Comparison of ENCODE assay signal across 13 cellular contexts in the genomic region with DNA sequence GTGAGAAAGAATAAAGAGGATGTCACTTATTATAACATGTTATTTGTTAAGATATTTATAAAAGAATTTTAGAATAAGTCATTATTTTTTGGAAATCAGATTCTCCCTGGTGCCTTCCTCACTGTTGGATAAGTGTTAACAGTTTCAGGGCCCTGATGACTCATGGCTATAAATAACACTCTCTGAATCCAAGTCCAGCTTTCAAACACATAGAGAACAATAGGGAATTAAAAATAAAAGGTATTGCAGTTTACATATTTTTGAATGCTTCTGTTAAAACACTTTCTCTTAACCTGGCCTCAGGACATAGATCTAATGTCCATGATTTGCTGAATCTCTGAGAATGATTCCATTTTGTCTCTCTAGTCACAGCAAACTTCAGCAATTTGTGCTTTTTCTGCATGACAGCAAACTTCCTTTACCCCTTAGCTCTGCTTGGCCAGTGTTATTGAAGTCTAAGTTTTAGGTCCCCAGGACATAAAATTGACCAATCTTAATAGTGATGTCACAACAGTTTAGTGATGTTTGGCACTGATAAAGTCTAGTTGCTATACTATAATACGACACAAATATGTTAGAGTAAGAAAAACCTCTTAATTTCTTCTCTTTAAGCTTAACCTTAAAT.
DNase-seq lines count a peak whose midpoint lies in the region; ATAC-seq, FAIRE-seq and TF ChIP-seq lines count a peak whose summit lies in the region.
"Had no signal": no experiment of that assay in that cellular context is flagged by ENCODE, and none has a peak within 500 bp of the region (broad histone marks: within the 10 kb centered on the region; RNA-seq: fewer than 3 reads in every experiment).

No MANE protein-coding gene starts in this region.

- H3K79me2 ChIP-seq in mammary epithelial cell (ENCODE audit: insufficient read depth, low read length) = no peaks in the 10 kb centered on the region
- H3K79me2 ChIP-seq in keratinocyte (ENCODE audit: control insufficient read depth, insufficient read depth, low read length) = no peaks in the 10 kb centered on the region
- H3K79me2 ChIP-seq in MM.1S (ENCODE audit: low read length) = no peaks in the 10 kb centered on the region

- no peaks in the 10 kb centered on the region for H3K27me3 Mint-ChIP-seq in MCF 10A (ENCODE audit: insufficient read depth, unreplicated experiment)
- H3K27me3 Mint-ChIP-seq in activated T-helper 17 cell treated with anti-CD3 and anti-CD28 coated beads, Interleukin-2, amount 50 U/mL, for 72 hours = peaks cover 8% of the 10 kb centered on the region

- H3K4me3 Mint-ChIP-seq in MCF 10A (ENCODE audit: unreplicated experiment) = no peak overlapping the region
- no peak overlapping the region for H3K4me3 Mint-ChIP-seq in activated T-helper 17 cell treated with anti-CD3 and anti-CD28 coated beads, Interleukin-2, amount 50 U/mL, for 72 hours
- H3K4me3 Mint-ChIP-seq: central memory CD8-positive, alpha-beta T cell; IgD-negative memory B cell had no signal

- H3K9me3 ChIP-seq in breast epithelium = no peaks in the 10 kb centered on the region
- H3K9me3 ChIP-seq in mammary epithelial cell (replicated peaks; ENCODE audit: insufficient read depth, low read length) = no peaks in the 10 kb centered on the region
- no peaks in the 10 kb centered on the region for H3K9me3 ChIP-seq in keratinocyte (ENCODE audit: control insufficient read depth, low read depth, low read length)
- H3K9me3 ChIP-seq in uterus = no peaks in the 10 kb centered on the region
- H3K9me3 ChIP-seq in MM.1S (replicated peaks; ENCODE audit: insufficient read depth, low read length) = no peaks in the 10 kb centered on the region; the same call in 1 of the 2 replicates
- H3K9me3 ChIP-seq: vagina had no signal

- peaks cover 16% of the 10 kb centered on the region for H3K4me1 Mint-ChIP-seq in MCF 10A (ENCODE audit: insufficient read depth, unreplicated experiment)
- no peaks in the 10 kb centered on the region for H3K4me1 Mint-ChIP-seq in activated T-helper 17 cell treated with anti-CD3 and anti-CD28 coated beads, Interleukin-2, amount 50 U/mL, for 72 hours
- H3K4me1 Mint-ChIP-seq: central memory CD8-positive, alpha-beta T cell; IgD-negative memory B cell had no signal

- H3K4me3 ChIP-seq in breast epithelium = no peak overlapping the region
- H3K4me3 ChIP-seq in mammary epithelial cell (replicated peaks in 1 of 3; ENCODE audit: insufficient read depth in 1 of 3, low read depth in 2 of 3, low read length in 3 of 3) = no peak overlapping the region
- H3K4me3 ChIP-seq in keratinocyte (ENCODE audit: control insufficient read depth in 2 of 3, extremely low read depth in 1 of 3, insufficient read depth in 2 of 3, low read depth in 1 of 3, low read length in 3 of 3) = no peak overlapping the region
- no peak overlapping the region for H3K4me3 ChIP-seq in uterus
- H3K4me3 ChIP-seq in MM.1S (ENCODE audit: low read length) = no peak overlapping the region
- H3K4me3 ChIP-seq: BLaER1 treated with 17β-estradiol and CSF1 and Interleukin-3, amounts not matched to agents 10 nM and 100 nM; vagina had no signal

- dilution Hi-C loops in mammary epithelial cell (cut with HindIII; ENCODE audit: low sequenced_read_pairs) (no loop called here), keratinocyte (cut with MboI; ENCODE audit: extremely low pct_ligation_motif_present, low sequenced_read_pairs) (no loop called here)

- in situ Hi-C loops in mammary epithelial cell (cut with MboI; ENCODE audit: low sequenced_read_pairs in 2 of 2) = no loop called here

- CTCF ChIA-PET in MCF 10A (lab: Yijun Ruan, JAX) = interaction anchor here (0.6 kb wide), 1 partner anchor 261 kb away, joined by 3 read pairs; no protein-coding TSS in a partner anchor
- CTCF ChIA-PET in mammary epithelial cell (lab: Charles Lee; ENCODE audit: low non-redundant PET) = no interaction called here

- DNase-seq in MCF 10A (ENCODE audit: unreplicated experiment) = peak; percentile 71
- no peak for DNase-seq in breast epithelium (ENCODE audit: low spot score in 2 of 2)
- peak; percentile 55 for DNase-seq in mammary epithelial cell
- DNase-seq in keratinocyte (ENCODE audit: low read depth, low spot score) = no peak
- no peak for DNase-seq in uterus
- no peak for DNase-seq in GM20000 (ENCODE audit: low spot score)
- no peak for DNase-seq in MM.1S

- H4K20me1 ChIP-seq in mammary epithelial cell (ENCODE audit: insufficient read depth, low read length) = no peaks in the 10 kb centered on the region
- H4K20me1 ChIP-seq in keratinocyte (ENCODE audit: control insufficient read depth, extremely low read depth, insufficient read depth, low read length) = no peaks in the 10 kb centered on the region
- H4K20me1 ChIP-seq in MM.1S (ENCODE audit: insufficient read depth, low read length) = no peaks in the 10 kb centered on the region
- H4K20me1 ChIP-seq: BLaER1 treated with 17β-estradiol and CSF1 and Interleukin-3, amounts not matched to agents 10 nM and 100 nM had no signal

- 17% methylated on average over 1 of the region's 1 CpG for WGBS in mammary epithelial cell (ENCODE audit: low coverage, missing lambda C conversion rate)

- TF ChIP-seq POLR2A in breast epithelium (IDR thresholded peaks at IDR 0.05) (no peak), uterus (IDR thresholded peaks at IDR 0.05) (no peak)

- H2AFZ ChIP-seq in mammary epithelial cell (ENCODE audit: low read depth, low read length) = peak overlapping the region; percentile 54
- no peak overlapping the region for H2AFZ ChIP-seq in keratinocyte (ENCODE audit: control insufficient read depth, low read length)
- H2AFZ ChIP-seq in MM.1S (ENCODE audit: low read length) = no peak overlapping the region

- no peaks in the 10 kb centered on the region for H3K27me3 ChIP-seq in breast epithelium
- no peaks in the 10 kb centered on the region for H3K27me3 ChIP-seq in mammary epithelial cell (ENCODE audit: insufficient read depth, low read length)
- H3K27me3 ChIP-seq in keratinocyte (ENCODE audit: control insufficient read depth, extremely low read depth, insufficient read depth, low read length) = no peaks in the 10 kb centered on the region
- no peaks in the 10 kb centered on the region for H3K27me3 ChIP-seq in uterus
- H3K27me3 ChIP-seq in MM.1S (replicated peaks; ENCODE audit: insufficient read depth, low read length) = no peaks in the 10 kb centered on the region
- H3K27me3 ChIP-seq: BLaER1 treated with 17β-estradiol and CSF1 and Interleukin-3, amounts not matched to agents 10 nM and 100 nM; vagina had no signal

- H3K9me3 Mint-ChIP-seq in MCF 10A (ENCODE audit: unreplicated experiment) = no peaks in the 10 kb centered on the region
- H3K9me3 Mint-ChIP-seq in activated T-helper 17 cell treated with anti-CD3 and anti-CD28 coated beads, Interleukin-2, amount 50 U/mL, for 72 hours = no peaks in the 10 kb centered on the region
- H3K9me3 Mint-ChIP-seq: central memory CD8-positive, alpha-beta T cell had no signal

- no peak for ATAC-seq in activated T-helper 17 cell treated with anti-CD3 and anti-CD28 coated beads, Interleukin-2, amount 50 U/mL, for 72 hours (replicated peaks)

- no peak overlapping the region for H3K27ac Mint-ChIP-seq in MCF 10A (ENCODE audit: low read depth, unreplicated experiment)
- H3K27ac Mint-ChIP-seq in activated T-helper 17 cell treated with anti-CD3 and anti-CD28 coated beads, Interleukin-2, amount 50 U/mL, for 72 hours = no peak overlapping the region
- H3K27ac Mint-ChIP-seq: IgD-negative memory B cell had no signal

- peak overlapping the region; percentile 5 for H3K4me2 ChIP-seq in mammary epithelial cell (ENCODE audit: insufficient read depth, low read depth, low read length)
- no peak overlapping the region for H3K4me2 ChIP-seq in keratinocyte (ENCODE audit: control insufficient read depth, extremely low read depth, insufficient read depth, low read depth, low read length)
- no peak overlapping the region for H3K4me2 ChIP-seq in MM.1S (ENCODE audit: low read depth, low read length)

- no peaks in the 10 kb centered on the region for H3K36me3 Mint-ChIP-seq in MCF 10A (ENCODE audit: insufficient read depth, unreplicated experiment)
- H3K36me3 Mint-ChIP-seq in activated T-helper 17 cell treated with anti-CD3 and anti-CD28 coated beads, Interleukin-2, amount 50 U/mL, for 72 hours (ENCODE audit: low read depth) = no peaks in the 10 kb centered on the region
- H3K36me3 Mint-ChIP-seq: IgD-negative memory B cell had no signal

- no peaks in the 10 kb centered on the region for H3F3A ChIP-seq in MM.1S (ENCODE audit: insufficient read depth, low read length)

- peak; percentile 23 for FAIRE-seq in keratinocyte (lab: Jason Lieb, UNC)
- FAIRE-seq: GM18507 had no signal

- BruUV-seq in MCF 10A (replicated peaks; lab: Mats Ljungman, UMichigan) (no TSS peak), mammary epithelial cell (replicated peaks; lab: Mats Ljungman, UMichigan) (no TSS peak)

- no peaks in the 10 kb centered on the region for H3K9me1 ChIP-seq in keratinocyte (ENCODE audit: control insufficient read depth, extremely low read depth, insufficient read depth, low read length)

- H3K27ac ChIP-seq in breast epithelium (peak overlapping the region in 1 of 2 donors; percentile 35), mammary epithelial cell (ENCODE audit: insufficient read depth, low read depth, low read length) (no peak overlapping the region), keratinocyte (ENCODE audit: control insufficient read depth, insufficient read depth, low read length) (no peak overlapping the region), uterus (peak overlapping the region; percentile 33 to 43), MM.1S (ENCODE audit: low read length) (no peak overlapping the region)
- H3K27ac ChIP-seq: BLaER1 treated with 17β-estradiol and CSF1 and Interleukin-3, amounts not matched to agents 10 nM and 100 nM; vagina had no signal

- H3K4me1 ChIP-seq in breast epithelium (no peaks in the 10 kb centered on the region), mammary epithelial cell (ENCODE audit: insufficient read depth, low read length) (peaks cover 5% of the 10 kb centered on the region), keratinocyte (ENCODE audit: control insufficient read depth, extremely low read depth, insufficient read depth, low read length) (peaks cover 6% of the 10 kb centered on the region), uterus (no peaks in the 10 kb centered on the region), MM.1S (ENCODE audit: low read length) (no peaks in the 10 kb centered on the region)

- no peaks in the 10 kb centered on the region for H3K9me2 ChIP-seq in MM.1S (replicated peaks; ENCODE audit: insufficient read depth, low read length)

- no peaks in the 10 kb centered on the region for H3K36me3 ChIP-seq in breast epithelium
- no peaks in the 10 kb centered on the region for H3K36me3 ChIP-seq in mammary epithelial cell (ENCODE audit: insufficient read depth, low read length)
- no peaks in the 10 kb centered on the region for H3K36me3 ChIP-seq in keratinocyte (ENCODE audit: control insufficient read depth in 2 of 2, extremely low read depth in 1 of 2, insufficient read depth in 2 of 2, low read length in 2 of 2)
- H3K36me3 ChIP-seq in uterus = no peaks in the 10 kb centered on the region
- H3K36me3 ChIP-seq in MM.1S (replicated peaks; ENCODE audit: insufficient read depth, low read length) = no peaks in the 10 kb centered on the region
- H3K36me3 ChIP-seq: BLaER1 treated with 17β-estradiol and CSF1 and Interleukin-3, amounts not matched to agents 10 nM and 100 nM; vagina had no signal

- no peak overlapping the region for H3K9ac ChIP-seq in mammary epithelial cell (ENCODE audit: insufficient read depth, low read length)
- no peak overlapping the region for H3K9ac ChIP-seq in keratinocyte (ENCODE audit: control insufficient read depth, extremely low read depth, insufficient read depth, low read length)
- H3K9ac ChIP-seq in MM.1S (ENCODE audit: low read length) = no peak overlapping the region
- H3K9ac ChIP-seq: BLaER1 treated with 17β-estradiol and CSF1 and Interleukin-3, amounts not matched to agents 10 nM and 100 nM had no signal

- TF ChIP-seq CTCF in MCF 10A (IDR thresholded peaks at IDR 0.05; ENCODE audit: unreplicated experiment) = no peak
- no peak for TF ChIP-seq CTCF in breast epithelium (IDR thresholded peaks at IDR 0.05)
- no peak for TF ChIP-seq CTCF in mammary epithelial cell (conservative IDR thresholded peaks at IDR 0.05 in 1 of 2, IDR thresholded peaks at IDR 0.05 in 1 of 2; ENCODE audit: extremely low read depth in 1 of 2, insufficient read depth in 1 of 2, low read depth in 1 of 2, low read length in 2 of 2)
- TF ChIP-seq CTCF in keratinocyte (optimal IDR thresholded peaks at IDR 0.05 in 1 of 3, IDR thresholded peaks at IDR 0.05 in 1 of 3, conservative IDR thresholded peaks at IDR 0.05 in 1 of 3; ENCODE audit: extremely low read depth in 1 of 3, insufficient read depth in 2 of 3, low read length in 3 of 3) = no peak
- TF ChIP-seq CTCF in uterus (IDR thresholded peaks at IDR 0.05) = no peak
- no peak for TF ChIP-seq CTCF in GM20000 (IDR thresholded peaks at IDR 0.05; ENCODE audit: extremely low read depth, missing control alignments)
- no peak for TF ChIP-seq CTCF in MM.1S (IDR thresholded peaks at IDR 0.05; ENCODE audit: low read length)

- intact Hi-C loops in MCF 10A (cut with micrococcal nuclease) (no loop called here), breast epithelium (cut with DNase I; ENCODE audit: low total_unique reads) (no loop called here), mammary epithelial cell (cut with micrococcal nuclease) (no loop called here), uterus (cut with DNase I; ENCODE audit: low total_unique reads) (no loop called here)

- POLR2A ChIA-PET in MCF 10A (lab: Yijun Ruan, JAX) = interaction anchor here (0.6 to 0.8 kb wide), 3 partner anchors 551 to 880 kb away, joined by 3 to 4 read pairs (median 3); no protein-coding TSS in a partner anchor

Comparison
In these comparisons a context has a peak if more than half of its experiments do, and no peak if none do; other contexts are left out.
1. DNase-seq: peak in MCF 10A (single experiment) and mammary epithelial cell (single experiment); none in breast epithelium (0 of 2), keratinocyte (single experiment), uterus (0 of 2), GM20000 (single experiment) and MM.1S (single experiment).
2. H3K27ac ChIP-seq: peak in uterus (2 of 2); none in mammary epithelial cell (single experiment), keratinocyte (single experiment) and MM.1S (single experiment).